Comparison of ENCODE assay signal across 17 cellular contexts in the genomic region with DNA sequence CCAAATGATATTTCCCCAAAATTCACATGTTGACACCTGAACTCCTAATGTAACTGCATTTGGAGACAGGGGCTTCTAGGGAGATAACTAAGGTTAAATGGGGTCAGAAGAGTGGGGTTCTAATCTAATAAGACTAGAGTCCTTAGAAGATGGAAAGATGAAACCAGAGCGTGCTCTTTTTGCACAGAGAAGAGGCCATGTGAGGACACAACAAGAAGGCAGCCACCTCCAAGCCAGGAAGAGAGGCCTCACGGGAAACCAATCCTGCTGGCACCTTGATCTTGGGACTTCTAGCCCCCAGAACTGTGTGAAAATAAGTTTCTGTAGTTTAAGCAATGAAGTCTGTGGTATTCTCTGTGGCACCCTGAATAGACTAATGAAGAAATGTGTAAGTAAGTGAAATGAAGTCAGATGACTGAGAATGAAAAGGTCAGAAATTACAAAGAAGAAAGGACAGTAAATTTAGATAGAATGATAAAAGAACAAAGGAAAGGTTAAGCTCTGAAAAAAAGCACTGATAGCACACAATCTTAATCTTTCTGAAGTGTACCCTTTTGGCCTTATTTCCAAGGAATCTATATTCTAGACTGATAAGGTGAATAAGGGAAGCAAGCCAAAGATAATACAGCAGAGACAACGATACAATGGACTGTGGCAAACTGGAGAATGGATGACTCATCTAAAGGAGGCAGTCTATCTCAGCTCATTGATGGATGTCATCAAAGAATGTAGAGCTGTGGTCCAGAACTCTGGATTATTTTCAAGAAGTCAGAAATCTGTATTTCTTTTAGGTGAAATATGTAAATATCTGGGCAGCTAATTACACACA.
A peak's percentile ranks its signal among the peaks of the same experiment; 100 is the strongest.
DNase-seq lines count a peak whose midpoint lies in the region; ATAC-seq, FAIRE-seq and TF ChIP-seq lines count a peak whose summit lies in the region.
"Had no signal": no experiment of that assay in that cellular context is flagged by ENCODE, and none has a peak within 500 bp of the region (broad histone marks: within the 10 kb centered on the region; RNA-seq: fewer than 3 reads in every experiment).

No MANE protein-coding gene starts in this region.

- H2AFZ ChIP-seq in Karpas-422 (ENCODE audit: low read length), result peak overlapping the region; percentile 19; the same call in 1 of the 2 replicates
- no peak overlapping the region for H2AFZ ChIP-seq in astrocyte (ENCODE audit: low read depth, low read length)
- H2AFZ ChIP-seq in mesenchymal stem cell (ENCODE audit: low read depth, low read length), result no peak overlapping the region

- peak overlapping the region in 1 of 2 experiments; percentile 84 for H2BK12ac ChIP-seq in mesenchymal stem cell (ENCODE audit: low read length in 2 of 2)

- no peak overlapping the region for H3K9ac ChIP-seq in Karpas-422 (ENCODE audit: low read length)
- no peak overlapping the region for H3K9ac ChIP-seq in astrocyte (ENCODE audit: low read length)
- no peak overlapping the region for H3K9ac ChIP-seq in mesenchymal stem cell (ENCODE audit: low read length)

- no peak overlapping the region for H3K4ac ChIP-seq in mesenchymal stem cell (ENCODE audit: low read depth in 1 of 2, low read length in 2 of 2)

- H3K36me3 Mint-ChIP-seq in astrocyte (ENCODE audit: low read depth, unreplicated experiment), result no peaks in the 10 kb centered on the region

- DNase-seq in DMS53 (lab: John Stamatoyannopoulos, UW) (peak; percentile 26), DMS53 treated with DMSO at 0.1 percent for 48 hours (lab: John Stamatoyannopoulos, UW; ENCODE audit: unreplicated experiment) (no peak), Karpas-422 (no peak), astrocyte (ENCODE audit: low read depth) (peak; percentile 70), mesenchymal stem cell (peak; percentile 12), KG1 (lab: John Stamatoyannopoulos, UW) (no peak)
- DNase-seq: amygdala; DMS 273 treated with DMSO at 0.1 percent for 48 hours; effector memory CD4-positive, alpha-beta T cell; heart right ventricle; SHP77 treated with DMSO at 0.1 percent for 48 hours; WERI-Rb-1 had no signal

- H3K4me2 ChIP-seq in Karpas-422 (ENCODE audit: low read depth, low read length, poor library complexity, severe bottlenecking) (no peak overlapping the region), astrocyte (ENCODE audit: low read length) (peak overlapping the region; percentile 7), mesenchymal stem cell (ENCODE audit: low read length, poor library complexity, severe bottlenecking) (no peak overlapping the region)
- H3K4me2 ChIP-seq: smooth muscle cell had no signal

- H3K27ac Mint-ChIP-seq in astrocyte (ENCODE audit: unreplicated experiment), result no peak overlapping the region

- no peaks in the 10 kb centered on the region for H3K9me2 ChIP-seq in Karpas-422 (replicated peaks; ENCODE audit: insufficient read depth, low read length)

- WGBS in mesenchymal stem cell, result 62% methylated on average over 3 of the region's 3 CpGs

- no peaks in the 10 kb centered on the region for H3K4me1 Mint-ChIP-seq in astrocyte (ENCODE audit: low read depth, unreplicated experiment)

- H3K4me3 Mint-ChIP-seq in astrocyte (ENCODE audit: unreplicated experiment), result no peak overlapping the region

- H3K4me1 ChIP-seq in Karpas-422 (ENCODE audit: low read length), result peaks cover 7% of the 10 kb centered on the region
- H3K4me1 ChIP-seq in astrocyte (ENCODE audit: insufficient read depth, low read length), result peaks cover 12% of the 10 kb centered on the region
- no peaks in the 10 kb centered on the region for H3K4me1 ChIP-seq in mesenchymal stem cell (ENCODE audit: control insufficient read depth, insufficient read depth, low read depth, low read length)
- H3K4me1 ChIP-seq: tibial nerve had no signal

- no peaks in the 10 kb centered on the region for H4K20me1 ChIP-seq in Karpas-422 (ENCODE audit: insufficient read depth, low read depth, low read length)
- H4K20me1 ChIP-seq in astrocyte (ENCODE audit: insufficient read depth, low read length), result no peaks in the 10 kb centered on the region

- H3K36me3 ChIP-seq in Karpas-422 (ENCODE audit: insufficient read depth, low read length), result no peaks in the 10 kb centered on the region; the same call in 1 of the 2 replicates
- H3K36me3 ChIP-seq in astrocyte (ENCODE audit: insufficient read depth, low read length), result no peaks in the 10 kb centered on the region
- peaks cover 0 to 30% of the 10 kb centered on the region in 2 experiments for H3K36me3 ChIP-seq in mesenchymal stem cell (ENCODE audit: control insufficient read depth in 1 of 2, insufficient read depth in 2 of 2, low read depth in 1 of 2, low read length in 2 of 2)

- no peak overlapping the region for H3K14ac ChIP-seq in mesenchymal stem cell (ENCODE audit: low read length in 2 of 2)

- H2AK5ac ChIP-seq in mesenchymal stem cell (ENCODE audit: low read length, severe bottlenecking), result no peak overlapping the region

- peak; percentile 84 for FAIRE-seq in astrocyte (lab: Jason Lieb, UNC)

- H3K9me3 Mint-ChIP-seq in astrocyte (ENCODE audit: unreplicated experiment), result peaks cover 3% of the 10 kb centered on the region

- H3K79me2 ChIP-seq in Karpas-422 (ENCODE audit: low read length), result no peaks in the 10 kb centered on the region
- no peaks in the 10 kb centered on the region for H3K79me2 ChIP-seq in astrocyte (ENCODE audit: insufficient read depth, low read length)

- H3K27ac ChIP-seq in Karpas-422 (ENCODE audit: low read length), result no peak overlapping the region
- no peak overlapping the region for H3K27ac ChIP-seq in astrocyte (ENCODE audit: low read depth, low read length)
- H3K27ac ChIP-seq in mesenchymal stem cell (ENCODE audit: low read length, poor library complexity, severe bottlenecking), result no peak overlapping the region
- H3K27ac ChIP-seq: 22Rv1, heart right ventricle, tibial nerve, WERI-Rb-1 had no signal

- H4K8ac ChIP-seq in mesenchymal stem cell (ENCODE audit: low read length), result peak overlapping the region; percentile 64

- H3K9me3 ChIP-seq in Karpas-422 (ENCODE audit: low read length) (no peaks in the 10 kb centered on the region), astrocyte (ENCODE audit: insufficient read depth, low read depth, low read length) (no peaks in the 10 kb centered on the region), mesenchymal stem cell (ENCODE audit: control insufficient read depth, low read length) (no peaks in the 10 kb centered on the region)

- H2BK5ac ChIP-seq in mesenchymal stem cell (ENCODE audit: low read depth, low read length, poor library complexity, severe bottlenecking), result no peak overlapping the region

- no peak for TF ChIP-seq CTCF in astrocyte (IDR thresholded peaks at IDR 0.05; ENCODE audit: insufficient read depth, low read depth, low read length)

- H3K27me3 Mint-ChIP-seq in astrocyte (ENCODE audit: low read depth, unreplicated experiment), result no peaks in the 10 kb centered on the region

- peak overlapping the region in 1 of 2 experiments; percentile 95 for H3K18ac ChIP-seq in mesenchymal stem cell (ENCODE audit: low read depth in 1 of 2, low read length in 2 of 2)

- no peak overlapping the region for H3K4me3 ChIP-seq in Karpas-422 (ENCODE audit: low read length)
- H3K4me3 ChIP-seq in astrocyte (ENCODE audit: insufficient read depth, low read depth, low read length), result no peak overlapping the region
- no peak overlapping the region for H3K4me3 ChIP-seq in mesenchymal stem cell (ENCODE audit: insufficient read depth in 1 of 2, low read depth in 1 of 2, low read length in 2 of 2)
- H3K4me3 ChIP-seq: heart right ventricle, smooth muscle cell, tibial nerve had no signal

- H3K23ac ChIP-seq in mesenchymal stem cell (ENCODE audit: low read length in 2 of 2), result no peak overlapping the region

- no peak overlapping the region for H2BK15ac ChIP-seq in mesenchymal stem cell (ENCODE audit: low read depth, poor library complexity, severe bottlenecking)

- H4K91ac ChIP-seq in mesenchymal stem cell (ENCODE audit: low read length), result peak overlapping the region; percentile 90

- no peak overlapping the region for H2BK120ac ChIP-seq in mesenchymal stem cell (ENCODE audit: low read depth, low read length)

- ATAC-seq in HG02642 (IDR thresholded peaks at IDR 0.05; ENCODE audit: poor library complexity, unreplicated experiment), result no peak
- no peak for ATAC-seq in HG03159 (IDR thresholded peaks at IDR 0.05; ENCODE audit: unreplicated experiment)
- ATAC-seq: heart right ventricle had no signal

- no peaks in the 10 kb centered on the region for H3K79me1 ChIP-seq in mesenchymal stem cell (replicated peaks; ENCODE audit: low read length, poor library complexity, severe bottlenecking)

- no peaks in the 10 kb centered on the region for H3K27me3 ChIP-seq in Karpas-422 (ENCODE audit: low read length)
- H3K27me3 ChIP-seq in astrocyte (ENCODE audit: insufficient read depth, low read length), result no peaks in the 10 kb centered on the region
- no peaks in the 10 kb centered on the region for H3K27me3 ChIP-seq in mesenchymal stem cell (ENCODE audit: control insufficient read depth in 1 of 2, insufficient read depth in 1 of 2, low read length in 2 of 2)
- H3K27me3 ChIP-seq: heart right ventricle, tibial nerve had no signal

Comparison
In these comparisons a context has a peak if more than half of its experiments do, and no peak if none do; other contexts are left out.
1. DNase-seq: peak in DMS53 (single experiment), astrocyte (single experiment) and mesenchymal stem cell (single experiment); none in DMS53 treated with DMSO at 0.1 percent for 48 hours (single experiment), Karpas-422 (single experiment) and KG1 (single experiment).